ENCODE assay signal across 1 cellular context in the genomic region with DNA sequence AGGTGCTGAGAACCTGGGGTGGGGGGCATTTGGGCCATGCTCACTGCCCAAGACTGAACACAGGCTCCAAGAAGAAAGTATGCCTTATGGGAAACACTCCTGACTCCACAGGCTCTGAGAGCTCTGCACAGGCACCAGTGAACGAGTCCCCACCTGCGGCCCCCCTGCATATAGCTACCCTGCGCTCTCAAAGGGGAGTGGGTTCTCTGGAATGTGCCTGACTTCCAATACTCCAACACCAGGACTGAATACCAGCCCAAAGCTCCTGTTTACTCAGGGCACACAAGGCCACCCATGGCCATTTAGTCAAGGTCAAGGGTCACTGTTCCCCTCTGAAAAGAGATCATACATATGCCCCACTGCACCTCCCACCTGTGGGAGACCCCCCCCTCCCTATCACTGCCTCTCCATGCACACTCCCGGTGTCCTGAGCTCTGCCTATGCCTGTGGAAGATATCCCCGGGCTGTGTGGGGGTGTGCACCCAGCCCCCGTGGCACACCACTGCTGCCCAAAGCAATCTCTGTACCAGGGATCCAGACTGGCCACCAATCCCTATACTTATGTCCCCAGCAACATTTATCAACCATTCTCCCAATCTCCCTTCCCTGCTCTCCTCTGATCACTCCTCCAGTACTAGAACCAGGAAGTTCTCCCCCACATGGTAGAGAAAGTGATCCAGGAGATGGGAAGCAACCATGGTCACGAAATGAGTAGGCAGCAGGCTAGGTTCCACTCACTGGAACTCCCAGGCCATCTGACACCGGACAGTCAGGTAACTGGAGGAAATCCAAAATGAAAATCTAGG.
TF ChIP-seq lines count a peak whose summit lies in the region.

No MANE protein-coding gene starts in this region.

TF ChIP-seq in HepG2, 621 proteins besides CTCF, POLR2A, EP300 and RAD21 (continues in another document):
- TF ChIP-seq ATF3 (CRISPR knock-in tag; IDR thresholded peaks at IDR 0.05) = no peak; the same call in 1 of the 2 replicates
- no peak for TF ChIP-seq MTF2 (CRISPR knock-in tag; IDR thresholded peaks at IDR 0.05; ENCODE audit: borderline replicate concordance)
- peak; percentile 93; the same call in 1 of the 2 replicates for TF ChIP-seq THRA (CRISPR knock-in tag; IDR thresholded peaks at IDR 0.05; ENCODE audit: borderline replicate concordance)
- TF ChIP-seq SNRNP70 (IDR thresholded peaks at IDR 0.05; ENCODE audit: low read depth, low read length) = no peak
- no peak for TF ChIP-seq ATAD3A (CRISPR knock-in tag; IDR thresholded peaks at IDR 0.05)
- TF ChIP-seq ZNF766 (CRISPR knock-in tag; IDR thresholded peaks at IDR 0.05; ENCODE audit: borderline replicate concordance) = no peak
- TF ChIP-seq ZNF253 (CRISPR knock-in tag; IDR thresholded peaks at IDR 0.05; ENCODE audit: borderline replicate concordance) = no peak
- TF ChIP-seq ZNF891 (CRISPR knock-in tag; IDR thresholded peaks at IDR 0.05) = no peak
- 0 out of 2 replicates have a peak, but pooled peaks have one; percentile 30 for TF ChIP-seq PHF20 (CRISPR knock-in tag; IDR thresholded peaks at IDR 0.05)
- TF ChIP-seq ZNF180 (CRISPR knock-in tag; IDR thresholded peaks at IDR 0.05; ENCODE audit: borderline replicate concordance, low read depth) = no peak
- TF ChIP-seq HINFP (CRISPR knock-in tag; IDR thresholded peaks at IDR 0.05; ENCODE audit: low read depth) = peak; percentile 50; the same call in 1 of the 2 replicates
- TF ChIP-seq ZBTB39 (CRISPR knock-in tag; IDR thresholded peaks at IDR 0.05) = peak; percentile 86; the same call in 1 of the 2 replicates
- TF ChIP-seq SIX1 (CRISPR knock-in tag; IDR thresholded peaks at IDR 0.05; ENCODE audit: borderline replicate concordance) = peak; percentile 97
- TF ChIP-seq SMARCE1 (IDR thresholded peaks at IDR 0.05; ENCODE audit: borderline replicate concordance) = no peak
- TF ChIP-seq POLR2AphosphoS5 (IDR thresholded peaks at IDR 0.05; ENCODE audit: low read depth, low read length) = peak; percentile 52; the same call in 1 of the 2 replicates
- TF ChIP-seq, protein P1, sequence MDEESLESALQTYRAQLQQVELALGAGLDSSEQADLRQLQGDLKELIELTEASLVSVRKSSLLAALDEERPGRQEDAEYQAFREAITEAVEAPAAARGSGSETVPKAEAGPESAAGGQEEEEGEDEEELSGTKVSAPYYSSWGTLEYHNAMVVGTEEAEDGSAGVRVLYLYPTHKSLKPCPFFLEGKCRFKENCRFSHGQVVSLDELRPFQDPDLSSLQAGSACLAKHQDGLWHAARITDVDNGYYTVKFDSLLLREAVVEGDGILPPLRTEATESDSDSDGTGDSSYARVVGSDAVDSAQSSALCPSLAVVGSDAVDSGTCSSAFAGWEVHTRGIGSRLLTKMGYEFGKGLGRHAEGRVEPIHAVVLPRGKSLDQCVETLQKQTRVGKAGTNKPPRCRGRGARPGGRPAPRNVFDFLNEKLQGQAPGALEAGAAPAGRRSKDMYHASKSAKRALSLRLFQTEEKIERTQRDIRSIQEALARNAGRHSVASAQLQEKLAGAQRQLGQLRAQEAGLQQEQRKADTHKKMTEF (CRISPR knock-in tag; IDR thresholded peaks at IDR 0.05) = peak; percentile 72; the same call in 1 of the 2 replicates
- peak; percentile 57; the same call in 1 of the 2 replicates for TF ChIP-seq CHD4 (IDR thresholded peaks at IDR 0.05; ENCODE audit: borderline replicate concordance, low read length)
- no peak for TF ChIP-seq SMARCC2 (IDR thresholded peaks at IDR 0.05)
- peak; percentile 89 for TF ChIP-seq HNF4G (IDR thresholded peaks at IDR 0.05; ENCODE audit: borderline replicate concordance, low read depth, low read length)
- peak; percentile 51; the same call in 1 of the 2 replicates for TF ChIP-seq HNF4G (CRISPR knock-in tag; IDR thresholded peaks at IDR 0.05; ENCODE audit: borderline replicate concordance, low read depth)
- TF ChIP-seq NR2C2 (CRISPR knock-in tag; IDR thresholded peaks at IDR 0.05; ENCODE audit: borderline replicate concordance) = peak; percentile 89
- 0 out of 2 replicates have a peak, but pooled peaks have one; percentile 41 for TF ChIP-seq AKAP8 (CRISPR knock-in tag; IDR thresholded peaks at IDR 0.05)
- 0 out of 2 replicates have a peak, but pooled peaks have one; percentile 61 for TF ChIP-seq FOXO4 (CRISPR knock-in tag; conservative IDR thresholded peaks at IDR 0.05)
- TF ChIP-seq MYNN (CRISPR knock-in tag; IDR thresholded peaks at IDR 0.05; ENCODE audit: low read depth) = no peak
- TF ChIP-seq MIXL1 (CRISPR knock-in tag; IDR thresholded peaks at IDR 0.05) = peak; percentile 83
- no peak for TF ChIP-seq ETS1 (CRISPR knock-in tag; IDR thresholded peaks at IDR 0.05)
- TF ChIP-seq, protein P2, sequence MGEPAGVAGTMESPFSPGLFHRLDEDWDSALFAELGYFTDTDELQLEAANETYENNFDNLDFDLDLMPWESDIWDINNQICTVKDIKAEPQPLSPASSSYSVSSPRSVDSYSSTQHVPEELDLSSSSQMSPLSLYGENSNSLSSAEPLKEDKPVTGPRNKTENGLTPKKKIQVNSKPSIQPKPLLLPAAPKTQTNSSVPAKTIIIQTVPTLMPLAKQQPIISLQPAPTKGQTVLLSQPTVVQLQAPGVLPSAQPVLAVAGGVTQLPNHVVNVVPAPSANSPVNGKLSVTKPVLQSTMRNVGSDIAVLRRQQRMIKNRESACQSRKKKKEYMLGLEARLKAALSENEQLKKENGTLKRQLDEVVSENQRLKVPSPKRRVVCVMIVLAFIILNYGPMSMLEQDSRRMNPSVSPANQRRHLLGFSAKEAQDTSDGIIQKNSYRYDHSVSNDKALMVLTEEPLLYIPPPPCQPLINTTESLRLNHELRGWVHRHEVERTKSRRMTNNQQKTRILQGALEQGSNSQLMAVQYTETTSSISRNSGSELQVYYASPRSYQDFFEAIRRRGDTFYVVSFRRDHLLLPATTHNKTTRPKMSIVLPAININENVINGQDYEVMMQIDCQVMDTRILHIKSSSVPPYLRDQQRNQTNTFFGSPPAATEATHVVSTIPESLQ (CRISPR knock-in tag; conservative IDR thresholded peaks at IDR 0.05) = no peak
- TF ChIP-seq ZNF460 (CRISPR knock-in tag; IDR thresholded peaks at IDR 0.05; ENCODE audit: borderline replicate concordance) = no peak
- TF ChIP-seq TARDBP (CRISPR knock-in tag; IDR thresholded peaks at IDR 0.05) = peak; percentile 91
- peak; percentile 50; the same call in 1 of the 2 replicates for TF ChIP-seq KDM2A (CRISPR knock-in tag; IDR thresholded peaks at IDR 0.05; ENCODE audit: borderline replicate concordance, low read depth)
- TF ChIP-seq ZNF879 (CRISPR knock-in tag; IDR thresholded peaks at IDR 0.05) = no peak
- TF ChIP-seq DMAP1 (CRISPR knock-in tag; IDR thresholded peaks at IDR 0.05) = peak; percentile 78; the same call in 1 of the 2 replicates
- TF ChIP-seq ZNF850 (CRISPR knock-in tag; conservative IDR thresholded peaks at IDR 0.05) = no peak
- no peak for TF ChIP-seq MEIS1 (CRISPR knock-in tag; IDR thresholded peaks at IDR 0.05; ENCODE audit: borderline replicate concordance)
- no peak for TF ChIP-seq KLF15 (CRISPR knock-in tag; IDR thresholded peaks at IDR 0.05; ENCODE audit: borderline replicate concordance)
- TF ChIP-seq ZNF431 (CRISPR knock-in tag; IDR thresholded peaks at IDR 0.05; ENCODE audit: borderline replicate concordance, low read depth) = 0 out of 2 replicates have a peak, but pooled peaks have one; percentile 55
- TF ChIP-seq FOXA1 (IDR thresholded peaks at IDR 0.05) = peak; percentile 24; the same call in 1 of the 2 replicates
- peak; percentile 98 for TF ChIP-seq FOXA1 (CRISPR knock-in tag; IDR thresholded peaks at IDR 0.05)
- TF ChIP-seq ZNF605 (CRISPR knock-in tag; IDR thresholded peaks at IDR 0.05) = no peak; the same call in 1 of the 2 replicates
- no peak for TF ChIP-seq ZBTB42 (CRISPR knock-in tag; IDR thresholded peaks at IDR 0.05)
- no peak for TF ChIP-seq ONECUT2 (CRISPR knock-in tag; IDR thresholded peaks at IDR 0.05)
- TF ChIP-seq POLR2G (IDR thresholded peaks at IDR 0.05; ENCODE audit: low read depth, low read length) = peak; percentile 63; the same call in 1 of the 2 replicates
- no peak for TF ChIP-seq SKI (IDR thresholded peaks at IDR 0.05; ENCODE audit: partially characterized antibody)
- peak; percentile 74; the same call in 1 of the 2 replicates for TF ChIP-seq ZNF451 (CRISPR knock-in tag; IDR thresholded peaks at IDR 0.05)
- peak; percentile 79 for TF ChIP-seq HHEX (CRISPR knock-in tag; IDR thresholded peaks at IDR 0.05)
- no peak for TF ChIP-seq CSRNP1 (CRISPR knock-in tag; IDR thresholded peaks at IDR 0.05)
- TF ChIP-seq ZNF784 (CRISPR knock-in tag; IDR thresholded peaks at IDR 0.05; ENCODE audit: borderline replicate concordance) = 0 out of 2 replicates have a peak, but pooled peaks have one; percentile 24
- no peak for TF ChIP-seq KLF13 (CRISPR knock-in tag; IDR thresholded peaks at IDR 0.05)
- TF ChIP-seq RORA (CRISPR knock-in tag; IDR thresholded peaks at IDR 0.05) = no peak
- TF ChIP-seq SP140L (CRISPR knock-in tag; IDR thresholded peaks at IDR 0.05; ENCODE audit: borderline replicate concordance) = 0 out of 2 replicates have a peak, but pooled peaks have one; percentile 51
- no peak for TF ChIP-seq ZNF160 (CRISPR knock-in tag; IDR thresholded peaks at IDR 0.05)
